ENCODE assay signal across 26 cellular contexts in the genomic region with DNA sequence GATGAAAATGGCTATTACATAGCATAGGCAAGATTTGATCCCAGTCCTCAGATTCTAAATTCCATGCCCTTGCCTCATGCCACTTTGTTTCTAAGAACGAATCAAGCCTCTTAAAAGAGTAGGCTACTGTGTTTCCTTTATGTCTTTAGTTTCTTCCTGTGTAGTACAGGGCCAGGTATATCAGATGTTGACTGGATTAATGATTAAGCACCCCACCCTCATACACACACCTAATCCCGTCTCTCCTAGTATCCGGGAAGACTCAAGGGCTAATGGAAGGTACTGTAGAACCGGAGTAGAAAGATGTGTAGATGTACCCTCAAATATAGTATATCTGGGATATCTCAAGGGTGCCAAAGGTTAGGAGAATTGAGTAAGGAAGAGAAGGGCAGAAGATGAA. TPM values are rescaled to one million over a fixed set of nuclear protein-coding genes. Genes with fewer than 3 reads are reported as not detected.
"Had no signal": no experiment of that assay in that cellular context is flagged by ENCODE, and none has a peak within 500 bp of the region (broad histone marks: within the 10 kb centered on the region; RNA-seq: fewer than 3 reads in every experiment).

No MANE protein-coding gene starts in this region.

- H3K4me1 Mint-ChIP-seq: activated B cell treated with CpG ODN at 0.5 μM for 24 hours; activated CD4-positive, alpha-beta T cell treated with anti-CD3 and anti-CD28 coated beads, Interleukin-2, amount 10 ng/mL, durations not matched to agents 24 days and 14 days; activated naive CD8-positive, alpha-beta T cell treated with anti-CD3 and anti-CD28 coated beads, Interleukin-2, amount 10 ng/mL, durations not matched to agents 7 days and 5 days; T-helper 17 cell had no signal

- H3K4me3 Mint-ChIP-seq: activated B cell treated with CpG ODN at 0.5 μM for 24 hours; activated CD4-positive, alpha-beta memory T cell treated with anti-CD3 and anti-CD28 coated beads for 36 hours; activated CD4-positive, alpha-beta T cell treated with anti-CD3 and anti-CD28 coated beads, Interleukin-2, amount 10 ng/mL, durations not matched to agents 24 days and 14 days; activated naive CD8-positive, alpha-beta T cell treated with anti-CD3 and anti-CD28 coated beads, Interleukin-2, amount 10 ng/mL, durations not matched to agents 7 days and 5 days; T-helper 17 cell had no signal

- H2AFZ ChIP-seq: PC-9 had no signal

- H3K27me3 ChIP-seq: adrenal gland had no signal

- H3K36me3 Mint-ChIP-seq: activated CD4-positive, alpha-beta memory T cell treated with anti-CD3 and anti-CD28 coated beads for 36 hours; activated naive CD8-positive, alpha-beta T cell treated with anti-CD3 and anti-CD28 coated beads, Interleukin-2, amount 10 ng/mL, durations not matched to agents 7 days and 5 days had no signal

- FAIRE-seq: TTC549 had no signal

- H3K4me1 ChIP-seq: adrenal gland had no signal

- H3K27me3 Mint-ChIP-seq: activated B cell treated with CpG ODN at 0.5 μM for 24 hours, T-helper 17 cell had no signal

- ATAC-seq: T-helper 17 cell had no signal

- H3K9me3 Mint-ChIP-seq: activated B cell treated with CpG ODN at 0.5 μM for 24 hours; activated CD4-positive, alpha-beta memory T cell treated with anti-CD3 and anti-CD28 coated beads for 36 hours; activated CD4-positive, alpha-beta T cell treated with anti-CD3 and anti-CD28 coated beads, Interleukin-2, amount 10 ng/mL, durations not matched to agents 24 days and 14 days; activated naive CD8-positive, alpha-beta T cell treated with anti-CD3 and anti-CD28 coated beads, Interleukin-2, amount 10 ng/mL, durations not matched to agents 7 days and 5 days; activated T-helper 2 cell treated with anti-CD3 and anti-CD28 coated beads, Interferon-gamma antibody, Interleukin-2, Interleukin-4, amounts not matched to agents 10 μg/mL and 5 μg/mL and 100 μg/mL, durations not matched to agents 14 hours and 24 hours and 36 hours had no signal

- H3K4me2 ChIP-seq: PC-9 had no signal

- H3K9me3 ChIP-seq: adrenal gland had no signal

- H3K27ac ChIP-seq: adrenal gland, PC-9 had no signal

- H3K27ac Mint-ChIP-seq: activated B cell treated with CpG ODN at 0.5 μM for 24 hours; activated CD4-positive, alpha-beta memory T cell treated with anti-CD3 and anti-CD28 coated beads for 36 hours; activated CD4-positive, alpha-beta T cell treated with anti-CD3 and anti-CD28 coated beads, Interleukin-2, amount 10 ng/mL, durations not matched to agents 24 days and 14 days; activated naive CD8-positive, alpha-beta T cell treated with anti-CD3 and anti-CD28 coated beads, Interleukin-2, amount 10 ng/mL, durations not matched to agents 7 days and 5 days; activated T-helper 2 cell treated with anti-CD3 and anti-CD28 coated beads, Interferon-gamma antibody, Interleukin-2, Interleukin-4, amounts not matched to agents 10 μg/mL and 5 μg/mL and 100 μg/mL, durations not matched to agents 14 hours and 24 hours and 36 hours; T-helper 17 cell had no signal

- H3K36me3 ChIP-seq: adrenal gland had no signal

- H3K4me3 ChIP-seq: adrenal gland, PC-9 had no signal

- DNase-seq: activated B cell treated with CpG ODN at 0.5 μM for 24 hours; activated CD4-positive, alpha-beta memory T cell treated with anti-CD3 and anti-CD28 coated beads for 36 hours; activated CD4-positive, alpha-beta T cell treated with anti-CD3 and anti-CD28 coated beads for 1 hour; activated CD4-positive, alpha-beta T cell treated with anti-CD3 and anti-CD28 coated beads, Interleukin-2, amount 10 ng/mL, durations not matched to agents 24 days and 14 days; activated CD8-positive, alpha-beta memory T cell treated with anti-CD3 and anti-CD28 coated beads for 24 hours; activated gamma-delta T cell treated with Interleukin-2 at 50 U/mL for 16 hours; activated naive CD4-positive, alpha-beta T cell treated with anti-CD3 and anti-CD28 coated beads, Interleukin-2, amount 50 U/mL, for 16 hours; activated naive CD8-positive, alpha-beta T cell treated with anti-CD3 and anti-CD28 coated beads, Interleukin-2, amount 10 ng/mL, durations not matched to agents 7 days and 5 days; activated T-cell treated with anti-CD3 and anti-CD28 coated beads for 4 hours; activated T-cell treated with anti-CD3 and anti-CD28 coated beads, Interleukin-2, amount 50 U/mL, for 48 hours; adrenal gland; anterior cingulate cortex; cerebellar nuclear complex; Karpas-422; MM.1S; NCI-H1105; NCI-H1436; NCI-H1694 treated with DMSO at 0.1 percent for 48 hours; NCI-H2029 treated with DMSO at 0.1 percent for 48 hours; NCI-H524; PC-9; SHP77 treated with DMSO at 0.1 percent for 48 hours; T-helper 17 cell; T-helper 9 cell had no signal

RNA-seq across cellular contexts. Expression of a gene that starts 6.7 kb away (rescaled TPM):
- total RNA-seq: activated B cell treated with CpG ODN at 0.5 μM for 24 hours; activated naive CD8-positive, alpha-beta T cell treated with anti-CD3 and anti-CD28 coated beads, Interleukin-2, amount 10 ng/mL, durations not matched to agents 7 days and 5 days had no signal
